Comparison of ENCODE assay signal across 11 cellular contexts in the genomic region with DNA sequence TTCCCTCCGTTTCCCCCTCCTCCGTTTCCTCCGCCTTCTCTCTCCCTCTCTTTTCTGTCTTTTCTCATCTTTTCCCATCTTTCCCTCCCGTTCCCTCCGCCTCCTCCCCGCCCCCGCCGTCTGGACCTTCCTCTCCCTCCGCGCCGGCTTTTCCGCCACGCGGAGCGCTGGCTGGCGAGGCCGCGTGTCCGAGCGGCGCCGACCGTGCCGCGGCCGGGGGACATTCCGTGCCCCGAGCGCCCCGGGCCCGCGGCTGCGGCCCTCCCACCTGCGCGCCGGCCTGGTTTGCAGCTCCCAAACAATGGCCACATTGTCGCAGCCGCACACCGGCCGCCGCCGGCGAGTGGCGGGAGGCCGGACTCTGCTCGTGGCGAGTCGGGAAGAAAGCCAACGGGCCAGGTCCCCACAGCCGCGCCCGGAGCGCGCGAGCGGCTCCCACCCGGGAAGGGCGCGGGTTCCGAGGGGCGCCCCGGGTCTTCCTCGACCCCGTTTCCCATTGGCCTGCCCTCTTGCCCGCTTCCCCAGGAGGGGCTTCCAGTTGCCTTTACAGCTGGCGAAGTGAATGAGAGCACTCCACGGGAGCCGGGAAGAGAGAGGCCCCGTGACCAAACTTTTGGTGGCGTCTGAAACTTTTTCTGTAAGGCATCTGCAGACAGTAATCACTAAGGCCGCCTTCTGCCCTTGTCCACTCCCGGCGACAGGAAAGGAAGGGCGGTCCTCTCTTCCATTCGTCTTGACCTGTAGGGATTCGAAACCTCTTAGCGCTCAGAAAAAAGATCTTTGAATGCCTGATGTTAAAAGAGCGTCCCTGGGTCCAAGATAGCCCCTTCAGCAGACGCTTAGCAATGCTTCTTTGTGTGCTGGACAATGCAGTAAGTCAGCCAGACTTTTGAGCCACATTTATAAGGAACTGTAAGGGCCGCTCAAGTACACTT. TPM values are rescaled to one million over a fixed set of nuclear protein-coding genes. Genes with fewer than 3 reads are reported as not detected.
DNase-seq lines count a peak whose midpoint lies in the region; ATAC-seq and TF ChIP-seq lines count a peak whose summit lies in the region.
"Had no signal": no experiment of that assay in that cellular context is flagged by ENCODE, and none has a peak within 500 bp of the region (broad histone marks: within the 10 kb centered on the region; RNA-seq: fewer than 3 reads in every experiment).

No MANE protein-coding gene starts in this region.

- ATAC-seq in T-helper 17 cell: no peak
- ATAC-seq: activated CD4-positive, alpha-beta T cell treated with anti-CD3 and anti-CD28 coated beads for 36 hours had no signal

- BruUV-seq in MCF 10A (replicated peaks; lab: Mats Ljungman, UMichigan): no TSS peak

- POLR2A ChIA-PET in MCF 10A (lab: Yijun Ruan, JAX): no interaction called here

- H3K9me3 ChIP-seq in breast epithelium (no peaks in the 10 kb centered on the region), esophagus squamous epithelium (no peaks in the 10 kb centered on the region), T-helper 17 cell (ENCODE audit: control insufficient read depth, low read length, poor library complexity, severe bottlenecking) (no peaks in the 10 kb centered on the region)

- H3K27me3 ChIP-seq in breast epithelium: peaks cover 0 to 19% of the 10 kb centered on the region in 2 donors
- peaks cover 2 to 90% (median 7%) of the 10 kb centered on the region in 4 donors for H3K27me3 ChIP-seq in esophagus squamous epithelium

- H3K27me3 Mint-ChIP-seq in MCF 10A (ENCODE audit: insufficient read depth, unreplicated experiment) (peaks cover 58% of the 10 kb centered on the region), nephron progenitor cell (ENCODE audit: low read depth, poor library complexity) (peaks cover 10% of the 10 kb centered on the region), T-helper 17 cell (peaks cover 88% of the 10 kb centered on the region)

- H3K4me1 ChIP-seq in breast epithelium (peaks cover 0 to 5% of the 10 kb centered on the region in 2 donors), esophagus squamous epithelium (peaks cover 11 to 34% (median 12%) of the 10 kb centered on the region in 3 donors)

- H3K4me3 ChIP-seq in breast epithelium: peak overlapping the region; percentile 39 to 62 (median 46)
- H3K4me3 ChIP-seq in esophagus squamous epithelium: peak overlapping the region; percentile 10 to 59 (median 26)

- H3K4me3 Mint-ChIP-seq in MCF 10A (ENCODE audit: unreplicated experiment): no peak overlapping the region
- peak overlapping the region; percentile 81 for H3K4me3 Mint-ChIP-seq in nephron progenitor cell
- no peak overlapping the region for H3K4me3 Mint-ChIP-seq in T-helper 17 cell
- H3K4me3 Mint-ChIP-seq: activated CD4-positive, alpha-beta T cell treated with anti-CD3 and anti-CD28 coated beads for 36 hours had no signal

- H3K27ac ChIP-seq in breast epithelium (no peak overlapping the region), esophagus squamous epithelium (no peak overlapping the region), caudate nucleus (ENCODE audit: low read depth, low read length) (no peak overlapping the region)

- H3K27ac Mint-ChIP-seq in MCF 10A (ENCODE audit: low read depth, unreplicated experiment): no peak overlapping the region
- H3K27ac Mint-ChIP-seq in nephron progenitor cell: peak overlapping the region; percentile 92
- no peak overlapping the region for H3K27ac Mint-ChIP-seq in T-helper 17 cell
- H3K27ac Mint-ChIP-seq: activated CD4-positive, alpha-beta T cell treated with anti-CD3 and anti-CD28 coated beads for 36 hours had no signal

- CTCF ChIA-PET in MCF 10A (lab: Yijun Ruan, JAX): no interaction called here

- DNase-seq in breast epithelium (ENCODE audit: low spot score in 2 of 2) (no peak), MCF 10A (ENCODE audit: unreplicated experiment) (no peak), esophagus squamous epithelium (lab: John Stamatoyannopoulos, UW) (no peak), nephron progenitor cell (peak; percentile 70), caudate nucleus (lab: John Stamatoyannopoulos, UW) (no peak), HPDE6-E6E7 (ENCODE audit: extremely low spot score) (no peak), T-helper 17 cell (no peak), middle frontal gyrus (ENCODE audit: extremely low spot score, low spot score) (no peak)
- DNase-seq: activated CD4-positive, alpha-beta T cell treated with anti-CD3 and anti-CD28 coated beads for 36 hours; cerebellar nuclear complex; NCI-H524 treated with DMSO at 0.1 percent for 48 hours had no signal

- H3K9me3 Mint-ChIP-seq in MCF 10A (ENCODE audit: unreplicated experiment) (no peaks in the 10 kb centered on the region), nephron progenitor cell (no peaks in the 10 kb centered on the region)

- no peaks in the 10 kb centered on the region for H3K36me3 ChIP-seq in breast epithelium
- no peaks in the 10 kb centered on the region for H3K36me3 ChIP-seq in esophagus squamous epithelium

- no peak for TF ChIP-seq POLR2A in breast epithelium (IDR thresholded peaks at IDR 0.05)
- no peak for TF ChIP-seq POLR2A in esophagus squamous epithelium (IDR thresholded peaks at IDR 0.05)

- no peak for TF ChIP-seq CTCF in breast epithelium (IDR thresholded peaks at IDR 0.05)
- TF ChIP-seq CTCF in MCF 10A (IDR thresholded peaks at IDR 0.05; ENCODE audit: unreplicated experiment): no peak
- no peak for TF ChIP-seq CTCF in esophagus squamous epithelium (IDR thresholded peaks at IDR 0.05)
- TF ChIP-seq CTCF in nephron progenitor cell (IDR thresholded peaks at IDR 0.05): no peak

- H3K36me3 Mint-ChIP-seq in MCF 10A (ENCODE audit: insufficient read depth, unreplicated experiment): no peaks in the 10 kb centered on the region
- H3K36me3 Mint-ChIP-seq in nephron progenitor cell (ENCODE audit: low read depth): no peaks in the 10 kb centered on the region
- peaks cover 9% of the 10 kb centered on the region for H3K36me3 Mint-ChIP-seq in T-helper 17 cell (ENCODE audit: low read depth)

- H3K4me1 Mint-ChIP-seq in MCF 10A (ENCODE audit: insufficient read depth, unreplicated experiment) (no peaks in the 10 kb centered on the region), nephron progenitor cell (peaks cover 84% of the 10 kb centered on the region), T-helper 17 cell (peaks cover 4% of the 10 kb centered on the region)

- intact Hi-C loops in breast epithelium (cut with DNase I; ENCODE audit: low total_unique reads): no loop called here
- intact Hi-C loops in MCF 10A (cut with micrococcal nuclease): no loop called here
- intact Hi-C loops in esophagus squamous epithelium (cut with DNase I): no loop called here

- 35 to 37% methylated on average over 29 to 30 of the region's 80 CpGs for WGBS in esophagus squamous epithelium, 2 donors

RNA-seq across cellular contexts. Expression of a gene that starts 6.1 kb away (rescaled TPM):
- total RNA-seq in breast epithelium (1 to 10 TPM in 2 of 3 donors, under 1 TPM in 1; 0.96 to 3.6 (median 1.0) TPM), MCF 10A (2022) (0.61 and 0.74 TPM in 2 replicates), esophagus squamous epithelium (1 to 10 TPM; 1.1 to 2.7 (median 1.9) TPM), T-helper 17 cell (not detected)
- total RNA-seq: activated CD4-positive, alpha-beta T cell treated with anti-CD3 and anti-CD28 coated beads for 36 hours had no signal
